19 cellular contexts compared by ENCODE assay signal in the genomic region with DNA sequence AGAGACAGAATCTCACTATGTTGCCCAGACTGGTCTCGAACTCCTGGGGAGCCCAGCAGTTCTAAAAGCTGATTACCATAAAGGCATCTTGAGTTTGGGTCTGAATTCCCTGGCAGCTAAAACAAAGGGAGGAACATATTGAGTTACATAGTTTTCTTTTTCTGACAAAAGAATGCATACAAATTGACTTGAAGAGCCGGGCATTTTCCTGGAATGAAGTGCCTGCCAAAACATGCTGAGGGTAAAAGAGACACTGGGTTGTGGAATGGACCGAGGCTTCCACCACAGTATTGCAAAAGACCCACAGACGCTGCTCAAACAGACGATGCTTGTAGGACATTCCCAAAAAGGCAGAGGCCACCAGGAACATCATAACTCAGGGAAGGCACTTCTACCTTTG. TPM values are rescaled to one million over a fixed set of nuclear protein-coding genes. Genes with fewer than 3 reads are reported as not detected.
DNase-seq lines count a peak whose midpoint lies in the region; ATAC-seq and TF ChIP-seq lines count a peak whose summit lies in the region.
"Had no signal": no experiment of that assay in that cellular context is flagged by ENCODE, and none has a peak within 500 bp of the region (broad histone marks: within the 10 kb centered on the region; RNA-seq: fewer than 3 reads in every experiment).

No MANE protein-coding gene starts in this region.

- H3K4me3 ChIP-seq in AG09309 (ENCODE audit: control insufficient read depth, low read depth, low read length), result no peak overlapping the region
- H3K4me3 ChIP-seq: adrenal gland, dorsolateral prefrontal cortex had no signal

- H3K4me3 Mint-ChIP-seq in neural crest cell, result no peak overlapping the region
- H3K4me3 Mint-ChIP-seq: CD14-positive monocyte, T-helper 17 cell had no signal

- H3K27me3 Mint-ChIP-seq in neural crest cell (ENCODE audit: low read depth), result no peaks in the 10 kb centered on the region
- H3K27me3 Mint-ChIP-seq: IgD-negative memory B cell, T-helper 17 cell had no signal

- no peaks in the 10 kb centered on the region for H3K36me3 Mint-ChIP-seq in neural crest cell (ENCODE audit: low read depth)
- H3K36me3 Mint-ChIP-seq: CD14-positive monocyte had no signal

- DNase-seq in AG09309 (ENCODE audit: low read depth), result peak; percentile 44
- DNase-seq in RPMI7951 (ENCODE audit: low read depth), result peak; percentile 18
- peak; percentile 95 for DNase-seq in fibroblast of gingiva (ENCODE audit: low read depth)
- DNase-seq in neural crest cell (ENCODE audit: low read depth, low spot score), result no peak
- DNase-seq in NCI-H1048 (lab: John Stamatoyannopoulos, UW), result no peak
- no peak for DNase-seq in DMS 273 (lab: John Stamatoyannopoulos, UW; ENCODE audit: unreplicated experiment)
- DNase-seq: activated CD4-positive, alpha-beta T cell treated with anti-CD3 and anti-CD28 coated beads for 4 hours; activated T-cell treated with anti-CD3 and anti-CD28 coated beads, Interleukin-2, amount 50 U/mL, for 48 hours; dorsolateral prefrontal cortex; GOT3; kidney; NCI-H1436; NCI-H524; T-helper 17 cell had no signal

- H3K9me3 Mint-ChIP-seq in neural crest cell, result no peaks in the 10 kb centered on the region
- H3K9me3 Mint-ChIP-seq: IgD-negative memory B cell had no signal

- TF ChIP-seq CTCF in AG09309 (IDR thresholded peaks at IDR 0.05; ENCODE audit: control insufficient read depth, insufficient read depth, low read depth, low read length, missing control alignments) (no peak), neural crest cell (conservative IDR thresholded peaks at IDR 0.05) (no peak)

- peak overlapping the region; percentile 57 for H3K27ac Mint-ChIP-seq in neural crest cell (ENCODE audit: unreplicated experiment)
- H3K27ac Mint-ChIP-seq: T-helper 17 cell had no signal

- ATAC-seq in HG03095 (IDR thresholded peaks at IDR 0.05; ENCODE audit: unreplicated experiment) (no peak), HG02938 (IDR thresholded peaks at IDR 0.05; ENCODE audit: unreplicated experiment) (no peak)
- ATAC-seq: T-helper 17 cell had no signal

- H3K4me1 Mint-ChIP-seq in neural crest cell, result peaks cover 37% of the 10 kb centered on the region

RNA-seq across cellular contexts. Expression of gene ROCK2, which starts 35.1 kb away (rescaled TPM):
- 36.6 and 45.4 TPM in 2 replicates for total RNA-seq in RPMI7951 (2014; rRNA removed; shearing (Covaris generic))
- total RNA-seq in neural crest cell, result 47.2 and 53.7 TPM in 2 replicates

Comparison
In these comparisons a context has a peak if more than half of its experiments do, and no peak if none do; other contexts are left out.
1. DNase-seq: peak in AG09309 (single experiment), RPMI7951 (single experiment) and fibroblast of gingiva (single experiment); none in neural crest cell (single experiment), NCI-H1048 (single experiment) and DMS 273 (single experiment).